1 cellular context compared by ENCODE assay signal in genomic region chr9:93431498-93432105, GRCh38.
TF ChIP-seq lines count a peak whose summit lies in the region.

No MANE protein-coding gene starts in this region.

TF ChIP-seq in HepG2, 621 proteins besides CTCF, POLR2A, EP300 and RAD21:
- TF ChIP-seq MAFF (IDR thresholded peaks at IDR 0.05; ENCODE audit: low read depth, low read length) (peak; percentile 40; the same call in 1 of the 2 replicates), HNF4G (IDR thresholded peaks at IDR 0.05; ENCODE audit: borderline replicate concordance, low read depth, low read length) (0 out of 2 replicates have a peak, but pooled peaks have one; percentile 41), HNF4G (CRISPR knock-in tag; IDR thresholded peaks at IDR 0.05; ENCODE audit: borderline replicate concordance, low read depth) (no peak), GABPA (IDR thresholded peaks at IDR 0.05; ENCODE audit: low read depth, low read length) (peak; percentile 50; the same call in 1 of the 2 replicates), GABPA (CRISPR knock-in tag; IDR thresholded peaks at IDR 0.05; ENCODE audit: low read depth) (peak; percentile 84), ZNF775 (CRISPR knock-in tag; IDR thresholded peaks at IDR 0.05; ENCODE audit: borderline replicate concordance) (no peak), LCORL (IDR thresholded peaks at IDR 0.05) (no peak), LCORL (CRISPR knock-in tag; IDR thresholded peaks at IDR 0.05) (no peak), KLF6 (CRISPR knock-in tag; IDR thresholded peaks at IDR 0.05) (no peak), CSRNP1 (CRISPR knock-in tag; IDR thresholded peaks at IDR 0.05) (no peak), ARNTL (CRISPR knock-in tag; IDR thresholded peaks at IDR 0.05) (no peak), ELF1 (CRISPR knock-in tag; IDR thresholded peaks at IDR 0.05) (peak; percentile 53; the same call in 1 of the 2 replicates), GABPB1 (CRISPR knock-in tag; IDR thresholded peaks at IDR 0.05) (peak; percentile 55; the same call in 1 of the 2 replicates), CBFB (CRISPR knock-in tag; IDR thresholded peaks at IDR 0.05) (no peak), CC2D1A (CRISPR knock-in tag; IDR thresholded peaks at IDR 0.05) (no peak), U2AF2 (IDR thresholded peaks at IDR 0.05; ENCODE audit: low read depth, low read length) (no peak), KLF16 (CRISPR knock-in tag; IDR thresholded peaks at IDR 0.05) (no peak), SMC3 (IDR thresholded peaks at IDR 0.05; ENCODE audit: low read length) (no peak), ZMYM4 (CRISPR knock-in tag; IDR thresholded peaks at IDR 0.05) (peak; percentile 32; the same call in 1 of the 2 replicates), ZNF281 (CRISPR knock-in tag; IDR thresholded peaks at IDR 0.05; ENCODE audit: borderline replicate concordance) (peak; percentile 67; the same call in 1 of the 2 replicates), HMG20B (CRISPR knock-in tag; conservative IDR thresholded peaks at IDR 0.05) (no peak), PCBP1 (IDR thresholded peaks at IDR 0.05; ENCODE audit: borderline replicate concordance, low read depth, low read length) (no peak), SNAPC5 (CRISPR knock-in tag; IDR thresholded peaks at IDR 0.05; ENCODE audit: borderline replicate concordance) (no peak), PHF20 (CRISPR knock-in tag; IDR thresholded peaks at IDR 0.05) (0 out of 2 replicates have a peak, but pooled peaks have one; percentile 60), ZNF235 (CRISPR knock-in tag; IDR thresholded peaks at IDR 0.05; ENCODE audit: borderline replicate concordance) (no peak), MAFK (conservative IDR thresholded peaks at IDR 0.05 in 1 of 2, IDR thresholded peaks at IDR 0.05 in 1 of 2; ENCODE audit: low read length in 2 of 2) (peak; percentile 16 to 63; a peak in 2 of 4 replicates), SPEN (CRISPR knock-in tag; IDR thresholded peaks at IDR 0.05; ENCODE audit: low read depth) (no peak), CEBPZ (IDR thresholded peaks at IDR 0.05; ENCODE audit: low read length) (no peak), HNF4A (CRISPR knock-in tag; IDR thresholded peaks at IDR 0.05) (peak; percentile 60), ZNF17 (CRISPR knock-in tag; IDR thresholded peaks at IDR 0.05) (no peak), RBAK (CRISPR knock-in tag; IDR thresholded peaks at IDR 0.05) (no peak), ARID5B (CRISPR knock-in tag; IDR thresholded peaks at IDR 0.05) (peak; percentile 35; the same call in 1 of the 2 replicates), ELK4 (CRISPR knock-in tag; IDR thresholded peaks at IDR 0.05; ENCODE audit: borderline replicate concordance) (no peak), ZNF441 (CRISPR knock-in tag; IDR thresholded peaks at IDR 0.05; ENCODE audit: borderline replicate concordance) (no peak), NPAS2 (CRISPR knock-in tag; IDR thresholded peaks at IDR 0.05; ENCODE audit: borderline replicate concordance) (no peak), SOX6 (IDR thresholded peaks at IDR 0.05) (no peak), SOX6 (CRISPR knock-in tag; IDR thresholded peaks at IDR 0.05) (peak; percentile 14; the same call in 1 of the 2 replicates), PAXIP1 (CRISPR knock-in tag; conservative IDR thresholded peaks at IDR 0.05) (peak; percentile 36), ETV5 (CRISPR knock-in tag; IDR thresholded peaks at IDR 0.05; ENCODE audit: borderline replicate concordance) (peak; percentile 32; the same call in 1 of the 2 replicates), RBFOX2 (IDR thresholded peaks at IDR 0.05; ENCODE audit: low read depth, low read length) (no peak), DNMT3B (CRISPR knock-in tag; conservative IDR thresholded peaks at IDR 0.05) (no peak), CREM (IDR thresholded peaks at IDR 0.05) (0 out of 2 replicates have a peak, but pooled peaks have one; percentile 19), CREM (CRISPR knock-in tag; IDR thresholded peaks at IDR 0.05) (no peak)
